ENCODE assay signal across 8 cellular contexts in genomic region chr19:12495002-12495802, GRCh38. TPM values are rescaled to one million over a fixed set of nuclear protein-coding genes. Genes with fewer than 3 reads are reported as not detected.
DNase-seq lines count a peak whose midpoint lies in the region; ATAC-seq and TF ChIP-seq lines count a peak whose summit lies in the region.

No MANE protein-coding gene starts in this region.

- peak; percentile 43 for TF ChIP-seq CTCF in AG09309 (IDR thresholded peaks at IDR 0.05; ENCODE audit: control insufficient read depth, insufficient read depth, low read depth, low read length, missing control alignments)
- peak in 4 of 6 experiments; percentile 26 to 44 (median 32) for TF ChIP-seq CTCF in esophagus squamous epithelium (IDR thresholded peaks at IDR 0.05)

- H3K4me1 ChIP-seq in esophagus squamous epithelium (peaks cover 0 to 14% (median 3%) of the 10 kb centered on the region in 3 donors), muscle layer of duodenum (ENCODE audit: control insufficient read depth in 1 of 2, insufficient read depth in 2 of 2, low read length in 2 of 2) (peaks cover 0 to 5% of the 10 kb centered on the region in 2 donors)

- ATAC-seq in GM19035 (IDR thresholded peaks at IDR 0.05; ENCODE audit: unreplicated experiment), result peak; percentile 83

- WGBS in esophagus squamous epithelium, 2 donors, result 0 to 2% methylated on average over 18 to 27 of the region's 51 CpGs

- H3K9me3 ChIP-seq in esophagus squamous epithelium, result no peaks in the 10 kb centered on the region
- no peaks in the 10 kb centered on the region for H3K9me3 ChIP-seq in muscle layer of duodenum (ENCODE audit: control insufficient read depth in 1 of 2, low read length in 2 of 2)

- intact Hi-C loops in esophagus squamous epithelium (cut with DNase I), result no loop called here

- DNase-seq in AG09309 (ENCODE audit: low read depth) (peak; percentile 44), HPDE6-E6E7 (ENCODE audit: extremely low spot score) (peak; percentile 68), OCI-M2 (lab: John Stamatoyannopoulos, UW; ENCODE audit: unreplicated experiment) (peak; percentile 99), activated T-helper 1 cell treated with Interleukin-2 at 50 U/mL for 16 hours (ENCODE audit: low read depth) (peak; percentile 88), esophagus squamous epithelium (lab: John Stamatoyannopoulos, UW) (peak; percentile 65)
- peak; percentile 78 to 80 for DNase-seq in stimulated activated CD8-positive, alpha-beta memory T cell treated with anti-CD3 and anti-CD28 coated beads, Interleukin-7, amount 100 ng/mL, for 1 hour (ENCODE audit: low read depth in 2 of 2)

- H3K27ac ChIP-seq in esophagus squamous epithelium, result peak overlapping the region; percentile 72 to 95 (median 92)
- H3K27ac ChIP-seq in muscle layer of duodenum (ENCODE audit: low read length), result peak overlapping the region; percentile 73

- H3K36me3 ChIP-seq in esophagus squamous epithelium (no peaks in the 10 kb centered on the region), muscle layer of duodenum (ENCODE audit: control insufficient read depth in 1 of 2, insufficient read depth in 2 of 2, low read length in 2 of 2) (no peaks in the 10 kb centered on the region)

- H3K4me3 ChIP-seq in AG09309 (ENCODE audit: control insufficient read depth, low read depth, low read length) (peak overlapping the region; percentile 76), esophagus squamous epithelium (peak overlapping the region; percentile 39 to 84 (median 75)), muscle layer of duodenum (ENCODE audit: low read depth in 1 of 2, low read length in 2 of 2) (peak overlapping the region; percentile 75)

- H3K27me3 ChIP-seq in esophagus squamous epithelium, result no peaks in the 10 kb centered on the region
- H3K27me3 ChIP-seq in muscle layer of duodenum (ENCODE audit: low read depth, low read length), result no peaks in the 10 kb centered on the region

- TF ChIP-seq POLR2A in esophagus squamous epithelium (IDR thresholded peaks at IDR 0.05), result peak in 3 of 4 donors; percentile 15 to 63 (median 56)

RNA-seq across cellular contexts. Expression of gene ZNF709, which starts 10.6 kb away (rescaled TPM):
- 1 to 10 TPM in 2 of 4 donors, under 1 TPM in 2; 0.15 to 2.5 (median 1.6) TPM for total RNA-seq in esophagus squamous epithelium

RNA-seq across cellular contexts. Expression of gene ZNF443, which starts 54.4 kb away (rescaled TPM):
- 1 to 10 TPM; 1.7 to 6.4 (median 3.7) TPM for total RNA-seq in esophagus squamous epithelium

RNA-seq across cellular contexts. Expression of gene ZNF564, which starts 56.1 kb away (rescaled TPM):
- total RNA-seq in esophagus squamous epithelium, result 1 to 10 TPM; 1.6 to 9.3 (median 4.8) TPM

Comparison
In these comparisons a context has a peak if more than half of its experiments do, and no peak if none do; other contexts are left out.
1. Peak in every context shown above with its lines: DNase-seq, ATAC-seq, H3K4me3 ChIP-seq and H3K27ac ChIP-seq.
2. DNase-seq: peak in every context shown above with its lines; median percentile 99 in OCI-M2; 88 in activated T-helper 1 cell treated with Interleukin-2 at 50 U/mL for 16 hours; 79 in stimulated activated CD8-positive, alpha-beta memory T cell treated with anti-CD3 and anti-CD28 coated beads, Interleukin-7, amount 100 ng/mL, for 1 hour; 68 in HPDE6-E6E7; 65 in esophagus squamous epithelium; 44 in AG09309.